ENCODE assay signal across 1 cellular context in genomic region chr3:58491506-58492384, GRCh38.
TF ChIP-seq lines count a peak whose summit lies in the region.

Gene KCTD6 (plus strand): TSS chr3:58492096. CDS start chr3:58498756, 6,660 bp downstream.

TF ChIP-seq in SK-N-SH, 30 proteins besides CTCF, POLR2A, EP300 and RAD21 (continued from another document):
- TF ChIP-seq REST (IDR thresholded peaks at IDR 0.05; ENCODE audit: low read depth, low read length) (no peak), FOXM1 (IDR thresholded peaks at IDR 0.05; ENCODE audit: low read depth) (no peak), GABPA (IDR thresholded peaks at IDR 0.05; ENCODE audit: low read depth) (no peak), RXRA (IDR thresholded peaks at IDR 0.05; ENCODE audit: borderline replicate concordance, low read depth) (no peak), SIN3A (IDR thresholded peaks at IDR 0.05; ENCODE audit: borderline replicate concordance, low read depth, low read length) (no peak), USF1 (IDR thresholded peaks at IDR 0.05; ENCODE audit: borderline replicate concordance, low read depth) (no peak), EZH2phosphoT487 (IDR thresholded peaks at IDR 0.05; ENCODE audit: borderline replicate concordance, low read depth) (no peak), TAF1 (IDR thresholded peaks at IDR 0.05; ENCODE audit: borderline replicate concordance, low read depth, low read length) (peak; percentile 24; the same call in 1 of the 2 replicates), NFIC (IDR thresholded peaks at IDR 0.05; ENCODE audit: borderline replicate concordance) (no peak), POLR2AphosphoS5 (IDR thresholded peaks at IDR 0.05; ENCODE audit: low read depth, low read length) (peak; percentile 40), FOXJ3 (CRISPR knock-in tag; IDR thresholded peaks at IDR 0.05) (no peak), MAX (IDR thresholded peaks at IDR 0.05; ENCODE audit: low read depth) (peak; percentile 60), TEAD4 (IDR thresholded peaks at IDR 0.05; ENCODE audit: borderline replicate concordance, insufficient read depth) (no peak), MEF2A (IDR thresholded peaks at IDR 0.05; ENCODE audit: borderline replicate concordance, low read depth) (no peak), JUND (IDR thresholded peaks at IDR 0.05) (no peak), SMC3 (IDR thresholded peaks at IDR 0.05; ENCODE audit: low read depth, low read length) (peak; percentile 64), MXI1 (IDR thresholded peaks at IDR 0.05; ENCODE audit: low read depth, low read length) (peak; percentile 66), IRF3 (IDR thresholded peaks at IDR 0.05; ENCODE audit: low read depth, low read length) (no peak)
